19 cellular contexts compared by ENCODE assay signal in the genomic region with DNA sequence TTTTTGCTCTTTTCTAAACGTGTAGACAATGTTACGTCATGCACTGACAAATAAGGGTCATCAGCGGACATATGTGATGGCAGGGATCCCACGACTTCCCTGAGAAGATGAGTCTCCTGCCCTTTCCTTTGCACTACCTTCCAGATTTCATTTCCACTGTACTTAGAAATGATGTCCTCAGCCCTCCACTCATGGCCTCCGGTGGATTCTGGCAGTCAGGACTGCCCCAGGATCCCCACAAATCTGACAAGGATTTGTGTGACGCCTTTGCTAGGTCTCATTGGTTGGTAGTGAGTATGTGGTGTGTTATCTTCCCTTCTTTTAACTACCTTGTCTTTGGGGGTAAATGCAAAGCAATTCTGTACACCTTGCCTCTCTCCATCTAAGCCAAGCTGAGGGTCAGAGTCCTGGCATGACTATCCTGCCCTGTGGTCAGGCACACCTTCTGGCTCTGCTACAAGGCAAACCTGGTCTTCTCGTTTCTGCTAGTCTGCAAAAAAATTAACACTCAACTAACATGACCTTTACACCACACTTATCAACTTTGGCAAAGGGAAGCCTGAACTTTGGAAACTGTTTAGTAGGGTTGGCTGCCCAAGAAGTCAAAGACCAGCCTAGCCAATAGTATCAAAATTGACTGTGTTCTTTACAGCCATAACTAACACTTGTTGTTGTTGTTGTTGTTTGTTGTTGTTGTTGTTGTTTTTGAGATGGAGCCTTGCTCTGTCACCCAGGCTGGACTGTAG. TPM values are rescaled to one million over a fixed set of nuclear protein-coding genes. Genes with fewer than 3 reads are reported as not detected.
DNase-seq lines count a peak whose midpoint lies in the region; ATAC-seq, FAIRE-seq and TF ChIP-seq lines count a peak whose summit lies in the region.
"Had no signal": no experiment of that assay in that cellular context is flagged by ENCODE, and none has a peak within 500 bp of the region (broad histone marks: within the 10 kb centered on the region; RNA-seq: fewer than 3 reads in every experiment).

No MANE protein-coding gene starts in this region.

- H3K36me3 ChIP-seq in HepG2 (replicated peaks in 1 of 2; ENCODE audit: control insufficient read depth in 1 of 2, insufficient read depth in 2 of 2, low read length in 2 of 2): peaks cover 0 to 6% of the 10 kb centered on the region in 2 experiments; a peak in 2 of 5 replicates
- peaks cover 13 to 24% (median 18%) of the 10 kb centered on the region in 4 donors for H3K36me3 ChIP-seq in stomach

- BruUV-seq in HepG2 (replicated peaks; lab: Mats Ljungman, UMichigan): no TSS peak

- DNase-seq in activated CD8-positive, alpha-beta T cell treated with anti-CD3 and anti-CD28 coated beads, Interleukin-2, amount 10 ng/mL, durations not matched to agents 7 days and 5 days: peak; percentile 3
- no peak for DNase-seq in activated CD8-positive, alpha-beta T cell treated with anti-CD3 and anti-CD28 coated beads for 36 hours
- DNase-seq in HepG2 (ENCODE audit: low spot score) (peak; percentile 60), mucosa of gallbladder (ENCODE audit: low spot score) (peak; percentile 40), stomach (peak; percentile 73), Right ventricle myocardium superior (no peak), GM12892 (ENCODE audit: insufficient read length) (no peak)
- DNase-seq: Calu3; CD8-positive, alpha-beta T cell; DMS79 treated with DMSO at 0.1 percent for 48 hours; GF-D8; HCEC 1CT had no signal

- H3K27me3 Mint-ChIP-seq in activated CD8-positive, alpha-beta T cell treated with anti-CD3 and anti-CD28 coated beads, Interleukin-2, amount 10 ng/mL, durations not matched to agents 7 days and 5 days (ENCODE audit: low read depth): peaks cover 2% of the 10 kb centered on the region
- H3K27me3 Mint-ChIP-seq in activated CD8-positive, alpha-beta T cell treated with anti-CD3 and anti-CD28 coated beads for 36 hours: no peaks in the 10 kb centered on the region

- H3K9me3 Mint-ChIP-seq in activated CD8-positive, alpha-beta T cell treated with anti-CD3 and anti-CD28 coated beads, Interleukin-2, amount 10 ng/mL, durations not matched to agents 7 days and 5 days (ENCODE audit: insufficient read depth): no peaks in the 10 kb centered on the region
- H3K9me3 Mint-ChIP-seq in activated CD8-positive, alpha-beta T cell treated with anti-CD3 and anti-CD28 coated beads for 36 hours: no peaks in the 10 kb centered on the region
- H3K9me3 Mint-ChIP-seq: CD8-positive, alpha-beta T cell; GM23338 had no signal

- ATAC-seq in activated CD8-positive, alpha-beta T cell treated with anti-CD3 and anti-CD28 coated beads, Interleukin-2, amount 10 ng/mL, durations not matched to agents 7 days and 5 days: no peak
- ATAC-seq in activated CD8-positive, alpha-beta T cell treated with anti-CD3 and anti-CD28 coated beads for 36 hours: no peak
- ATAC-seq in HepG2 (peak; percentile 61), Right ventricle myocardium superior (ENCODE audit: poor library complexity) (no peak), HG02642 (IDR thresholded peaks at IDR 0.05; ENCODE audit: poor library complexity, unreplicated experiment) (no peak)
- ATAC-seq: A549; CD8-positive, alpha-beta T cell; GM23338 had no signal

- H3K27me3 ChIP-seq in HepG2 (ENCODE audit: control insufficient read depth in 1 of 2, insufficient read depth in 2 of 2, low read length in 2 of 2) (no peaks in the 10 kb centered on the region), stomach (peaks cover 0 to 6% (median 4%) of the 10 kb centered on the region in 3 donors)
- H3K27me3 ChIP-seq: BLaER1 had no signal

- H3K4me3 ChIP-seq in HepG2 (replicated peaks in 1 of 3; ENCODE audit: insufficient read depth in 1 of 3, low read depth in 2 of 3, low read length in 3 of 3) (no peak overlapping the region), stomach (no peak overlapping the region)
- H3K4me3 ChIP-seq: A549, BLaER1, GM23338 had no signal

- no peak overlapping the region for H3K9ac ChIP-seq in HepG2 (ENCODE audit: insufficient read depth, low read depth, low read length)
- H3K9ac ChIP-seq: BLaER1 had no signal

- H3K79me2 ChIP-seq in HepG2 (ENCODE audit: insufficient read depth, low read length): no peaks in the 10 kb centered on the region

- no peaks in the 10 kb centered on the region for H3K4me1 Mint-ChIP-seq in activated CD8-positive, alpha-beta T cell treated with anti-CD3 and anti-CD28 coated beads, Interleukin-2, amount 10 ng/mL, durations not matched to agents 7 days and 5 days (ENCODE audit: low read depth)
- H3K4me1 Mint-ChIP-seq in activated CD8-positive, alpha-beta T cell treated with anti-CD3 and anti-CD28 coated beads for 36 hours (ENCODE audit: low read depth): no peaks in the 10 kb centered on the region

- CTCF ChIA-PET in activated CD8-positive, alpha-beta T cell treated with anti-CD3 and anti-CD28 coated beads, Interleukin-2, amount 10 ng/mL, durations not matched to agents 7 days and 5 days (lab: Charles Lee): interaction anchor here (1.1 to 1.2 kb wide), 2 partner anchors 23 to 304 kb away, joined by 3 read pairs; no protein-coding TSS in a partner anchor
- CTCF ChIA-PET in activated CD8-positive, alpha-beta T cell treated with anti-CD3 and anti-CD28 coated beads for 36 hours (lab: Charles Lee): interaction anchor here (0.7 to 1.6 kb wide), 2 partner anchors 209 to 305 kb away, joined by 3 to 5 read pairs; no protein-coding TSS in a partner anchor
- CTCF ChIA-PET in HepG2 (lab: Yijun Ruan, JAX; ENCODE audit: low intra/inter-chr PET ratio, low total read pairs): no interaction called here

- H3K9me3 ChIP-seq in HepG2 (ENCODE audit: low read length) (no peaks in the 10 kb centered on the region), stomach (no peaks in the 10 kb centered on the region)
- H3K9me3 ChIP-seq: A549, BLaER1 had no signal

- H3K4me2 ChIP-seq in HepG2 (ENCODE audit: low read depth, low read length): no peak overlapping the region
- H3K4me2 ChIP-seq: A549, BLaER1, GM23338 had no signal

- WGBS in HepG2 (ENCODE audit: low lambda C conversion rate): 68% methylated on average over 7 of the region's 7 CpGs
- WGBS in stomach, 5 donors: 48 to 66% (median 61%) methylated on average over 7 of the region's 7 CpGs

- no peak overlapping the region for H2AFZ ChIP-seq in HepG2 (ENCODE audit: low read length)
- H2AFZ ChIP-seq: GM23338 had no signal

- no peaks in the 10 kb centered on the region for H4K20me1 ChIP-seq in HepG2 (ENCODE audit: insufficient read depth, low read length)
- H4K20me1 ChIP-seq: BLaER1 had no signal

- H3K27ac ChIP-seq in HepG2 (ENCODE audit: extremely low read length, insufficient read depth, low read length) (no peak overlapping the region), stomach (no peak overlapping the region)
- H3K27ac ChIP-seq: 22Rv1, A549, BLaER1 had no signal

- in situ Hi-C loops in HepG2 (cut with HindIII; ENCODE audit: extremely low pct_ligation_motif_present, low pct_unique_long_range_greater_than_20kb): no loop called here

- TF ChIP-seq POLR2A in HepG2 (IDR thresholded peaks at IDR 0.05; ENCODE audit: insufficient read depth in 1 of 2, low read depth in 2 of 2, low read length in 2 of 2) (no peak), stomach (IDR thresholded peaks at IDR 0.05) (no peak), GM12892 (IDR thresholded peaks at IDR 0.05; ENCODE audit: low read depth, low read length) (no peak)

- H3K4me1 ChIP-seq in HepG2 (ENCODE audit: insufficient read depth, low read length) (peaks cover 53% of the 10 kb centered on the region), stomach (peaks cover 0 to 17% (median 13%) of the 10 kb centered on the region in 4 donors)
- H3K4me1 ChIP-seq: A549, BLaER1 had no signal

- no peaks in the 10 kb centered on the region for H3K36me3 Mint-ChIP-seq in activated CD8-positive, alpha-beta T cell treated with anti-CD3 and anti-CD28 coated beads, Interleukin-2, amount 10 ng/mL, durations not matched to agents 7 days and 5 days (ENCODE audit: low read depth)
- H3K36me3 Mint-ChIP-seq in activated CD8-positive, alpha-beta T cell treated with anti-CD3 and anti-CD28 coated beads for 36 hours (ENCODE audit: low read depth): no peaks in the 10 kb centered on the region

- TF ChIP-seq RAD21 in HepG2 (CRISPR knock-in tag; IDR thresholded peaks at IDR 0.05): no peak

- no peak overlapping the region for H3K4me3 Mint-ChIP-seq in activated CD8-positive, alpha-beta T cell treated with anti-CD3 and anti-CD28 coated beads, Interleukin-2, amount 10 ng/mL, durations not matched to agents 7 days and 5 days
- H3K4me3 Mint-ChIP-seq in activated CD8-positive, alpha-beta T cell treated with anti-CD3 and anti-CD28 coated beads for 36 hours: no peak overlapping the region
- H3K4me3 Mint-ChIP-seq: CD8-positive, alpha-beta T cell; GM23338 had no signal

- FAIRE-seq in HepG2 (lab: Jason Lieb, UNC) (peak; percentile 60), GM12892 (lab: Jason Lieb, UNC) (no peak)
- FAIRE-seq: A549, GM19239, H54 had no signal

- TF ChIP-seq CTCF in activated CD8-positive, alpha-beta T cell treated with anti-CD3 and anti-CD28 coated beads for 36 hours (IDR thresholded peaks at IDR 0.05): no peak
- TF ChIP-seq CTCF in HepG2 (CRISPR knock-in tag; IDR thresholded peaks at IDR 0.05): no peak
- peak in 1 of 7 experiments; percentile 10 for TF ChIP-seq CTCF in stomach (IDR thresholded peaks at IDR 0.05)

- no peak overlapping the region for H3K27ac Mint-ChIP-seq in activated CD8-positive, alpha-beta T cell treated with anti-CD3 and anti-CD28 coated beads, Interleukin-2, amount 10 ng/mL, durations not matched to agents 7 days and 5 days
- H3K27ac Mint-ChIP-seq in activated CD8-positive, alpha-beta T cell treated with anti-CD3 and anti-CD28 coated beads for 36 hours: no peak overlapping the region
- H3K27ac Mint-ChIP-seq: CD8-positive, alpha-beta T cell; GM23338 had no signal

- POLR2A ChIA-PET in activated CD8-positive, alpha-beta T cell treated with anti-CD3 and anti-CD28 coated beads, Interleukin-2, amount 10 ng/mL, durations not matched to agents 7 days and 5 days (lab: Charles Lee): no interaction called here
- POLR2A ChIA-PET in activated CD8-positive, alpha-beta T cell treated with anti-CD3 and anti-CD28 coated beads for 36 hours (lab: Charles Lee): no interaction called here
- POLR2A ChIA-PET in HepG2 (lab: Yijun Ruan, JAX): interaction anchor here (0.8 to 1.7 kb wide), 4 partner anchors 10 to 326 kb away, joined by 3 to 4 read pairs (median 3); a partner anchor contains a TSS

- TF ChIP-seq EP300 in HepG2 (IDR thresholded peaks at IDR 0.05; ENCODE audit: low read depth in 2 of 2, low read length in 2 of 2): no peak; a peak in 1 of 4 replicates
- TF ChIP-seq EP300 in HepG2 (CRISPR knock-in tag; IDR thresholded peaks at IDR 0.05; ENCODE audit: borderline replicate concordance): no peak
- TF ChIP-seq EP300 in stomach (IDR thresholded peaks at IDR 0.05): no peak

- intact Hi-C loops in activated CD8-positive, alpha-beta T cell treated with anti-CD3 and anti-CD28 coated beads for 36 hours (cut with micrococcal nuclease): loop anchor here (10.0 kb wide), 1 partner anchor 211 kb away; no protein-coding TSS in a partner anchor
- intact Hi-C loops in HepG2 (cut with micrococcal nuclease; ENCODE audit: unreplicated experiment): no loop called here
- intact Hi-C loops in stomach (cut with DNase I; ENCODE audit: low total_unique reads): no loop called here
- intact Hi-C loops in Right ventricle myocardium superior (cut with DNase I): loop anchor here (10.0 kb wide), 1 partner anchor 301 kb away; a partner anchor contains a TSS

RNA-seq across cellular contexts. Expression of a gene that starts 17.3 kb away (rescaled TPM):
- 10 to 100 TPM; 18.3 to 19.4 TPM for total RNA-seq in activated CD8-positive, alpha-beta T cell treated with anti-CD3 and anti-CD28 coated beads, Interleukin-2, amount 10 ng/mL, durations not matched to agents 7 days and 5 days
- total RNA-seq in activated CD8-positive, alpha-beta T cell treated with anti-CD3 and anti-CD28 coated beads for 36 hours: 10 to 100 TPM; 19.9 to 21.7 TPM
- total RNA-seq in HepG2 (2016; rRNA removed; fragmentation: Illumina TruSeq; extraction: Trizol) (45.1 and 49.4 TPM in 2 replicates), mucosa of gallbladder (28.5 TPM), stomach (100 to 1,000 TPM in 1 of 5 donors, 10 to 100 TPM in 4; 29.0 to 114 (median 34.4) TPM), Right ventricle myocardium superior (28.1 TPM)
- total RNA-seq in HepG2 (2016; cell fraction: cytosol; rRNA removed; fragmentation: Illumina TruSeq; extraction: Trizol; ENCODE audit: low read depth): 15.8 and 17.4 TPM in 2 replicates
- total RNA-seq in HepG2 (2016; cell fraction: insoluble cytoplasmic fraction; rRNA removed; fragmentation: Illumina TruSeq; extraction: Trizol): 42.9 and 43.7 TPM in 2 replicates
- total RNA-seq in HepG2 (2016; cell fraction: membrane; rRNA removed; fragmentation: Illumina TruSeq; extraction: Trizol): 15.2 and 18.0 TPM in 2 replicates
- total RNA-seq in HepG2 (2016; cell fraction: nucleus; rRNA removed; fragmentation: Illumina TruSeq; extraction: Trizol): 19.7 and 22.2 TPM in 2 replicates
- polyA plus RNA-seq in HepG2 (2011; rRNA removed) (23.9 and 25.0 TPM in 2 replicates), stomach (10 to 100 TPM; 39.4 to 58.0 (median 57.7) TPM)
- 35.5 and 38.0 TPM in 2 replicates for polyA plus RNA-seq in HepG2 (2011; cell fraction: cytosol; rRNA removed)
- polyA plus RNA-seq in HepG2 (2011; cell fraction: nucleus; rRNA removed): 29.3 and 34.3 TPM in 2 replicates
- polyA plus RNA-seq in HepG2 (2012): 33.9 and 38.4 TPM in 2 replicates
- 13.9 and 14.7 TPM in 2 replicates for polyA plus RNA-seq in HepG2 (2016; cell fraction: cytosol; fragmentation: Illumina TruSeq; extraction: Trizol; ENCODE audit: low read depth)
- polyA plus RNA-seq in HepG2 (2016; cell fraction: insoluble cytoplasmic fraction; fragmentation: Illumina TruSeq; extraction: Trizol; ENCODE audit: low read depth): 59.7 and 60.2 TPM in 2 replicates
- 15.8 and 16.6 TPM in 2 replicates for polyA plus RNA-seq in HepG2 (2016; cell fraction: membrane; fragmentation: Illumina TruSeq; extraction: Trizol; ENCODE audit: low read depth)
- 35.6 and 46.5 TPM in 2 replicates for polyA plus RNA-seq in HepG2 (2016; cell fraction: nucleus; fragmentation: Illumina TruSeq; extraction: Trizol; ENCODE audit: insufficient read depth, low read depth)
- polyA minus RNA-seq in HepG2 (2011; rRNA and poly(A)+ RNA removed; ENCODE audit: low replicate concordance): 19.9 and 41.3 TPM in 2 replicates
- 10.0 and 12.1 TPM in 2 replicates for polyA minus RNA-seq in HepG2 (2011; cell fraction: cytosol; rRNA and poly(A)+ RNA removed)
- 9.8 and 13.7 TPM in 2 replicates for polyA minus RNA-seq in HepG2 (2011; cell fraction: nucleus; rRNA and poly(A)+ RNA removed)
- 20.1 TPM for polyA plus RNA-seq in GM12892 (2012; ENCODE audit: missing spikeins)

RNA-seq across cellular contexts. Expression of a gene that starts 52.5 kb away (rescaled TPM):
- 10 to 100 TPM; 17.7 to 19.1 TPM for total RNA-seq in activated CD8-positive, alpha-beta T cell treated with anti-CD3 and anti-CD28 coated beads, Interleukin-2, amount 10 ng/mL, durations not matched to agents 7 days and 5 days
- total RNA-seq in activated CD8-positive, alpha-beta T cell treated with anti-CD3 and anti-CD28 coated beads for 36 hours: 10 to 100 TPM; 20.8 to 24.3 TPM
- total RNA-seq in HepG2 (2016; rRNA removed; fragmentation: Illumina TruSeq; extraction: Trizol) (38.2 and 40.0 TPM in 2 replicates), mucosa of gallbladder (12.0 TPM), stomach (10 to 100 TPM in 3 of 5 donors, 1 to 10 TPM in 1, not detected in 1; 9.7 to 44.2 (median 26.9) TPM), Right ventricle myocardium superior (17.7 TPM)
- total RNA-seq in HepG2 (2016; cell fraction: cytosol; rRNA removed; fragmentation: Illumina TruSeq; extraction: Trizol; ENCODE audit: low read depth): 10.7 and 12.6 TPM in 2 replicates
- 37.5 and 39.4 TPM in 2 replicates for total RNA-seq in HepG2 (2016; cell fraction: insoluble cytoplasmic fraction; rRNA removed; fragmentation: Illumina TruSeq; extraction: Trizol)
- 19.6 and 20.4 TPM in 2 replicates for total RNA-seq in HepG2 (2016; cell fraction: membrane; rRNA removed; fragmentation: Illumina TruSeq; extraction: Trizol)
- total RNA-seq in HepG2 (2016; cell fraction: nucleus; rRNA removed; fragmentation: Illumina TruSeq; extraction: Trizol): 18.4 and 18.8 TPM in 2 replicates
- polyA plus RNA-seq in HepG2 (2011; rRNA removed) (24.7 and 24.8 TPM in 2 replicates), stomach (10 to 100 TPM; 27.5 to 64.0 (median 44.3) TPM)
- polyA plus RNA-seq in HepG2 (2011; cell fraction: cytosol; rRNA removed): 15.5 and 22.3 TPM in 2 replicates
- polyA plus RNA-seq in HepG2 (2011; cell fraction: nucleus; rRNA removed): 19.3 and 24.1 TPM in 2 replicates
- polyA plus RNA-seq in HepG2 (2012): 25.5 and 32.5 TPM in 2 replicates
- polyA plus RNA-seq in HepG2 (2016; cell fraction: cytosol; fragmentation: Illumina TruSeq; extraction: Trizol; ENCODE audit: low read depth): 12.3 and 12.4 TPM in 2 replicates
- 50.1 and 54.3 TPM in 2 replicates for polyA plus RNA-seq in HepG2 (2016; cell fraction: insoluble cytoplasmic fraction; fragmentation: Illumina TruSeq; extraction: Trizol; ENCODE audit: low read depth)
- 19.3 and 20.8 TPM in 2 replicates for polyA plus RNA-seq in HepG2 (2016; cell fraction: membrane; fragmentation: Illumina TruSeq; extraction: Trizol; ENCODE audit: low read depth)
- 39.6 and 44.6 TPM in 2 replicates for polyA plus RNA-seq in HepG2 (2016; cell fraction: nucleus; fragmentation: Illumina TruSeq; extraction: Trizol; ENCODE audit: insufficient read depth, low read depth)
- polyA minus RNA-seq in HepG2 (2011; rRNA and poly(A)+ RNA removed; ENCODE audit: low replicate concordance): 7.3 and 27.3 TPM in 2 replicates
- polyA minus RNA-seq in HepG2 (2011; cell fraction: cytosol; rRNA and poly(A)+ RNA removed): 10.4 and 11.1 TPM in 2 replicates
- polyA minus RNA-seq in HepG2 (2011; cell fraction: nucleus; rRNA and poly(A)+ RNA removed): 10.9 and 11.7 TPM in 2 replicates
- 19.7 TPM for polyA plus RNA-seq in GM12892 (2012; ENCODE audit: missing spikeins)

Comparison
In these comparisons a context has a peak if more than half of its experiments do, and no peak if none do; other contexts are left out.
1. DNase-seq: peak in activated CD8-positive, alpha-beta T cell treated with anti-CD3 and anti-CD28 coated beads, Interleukin-2, amount 10 ng/mL, durations not matched to agents 7 days and 5 days (single experiment), HepG2 (single experiment), mucosa of gallbladder (single experiment) and stomach (single experiment); none in activated CD8-positive, alpha-beta T cell treated with anti-CD3 and anti-CD28 coated beads for 36 hours (single experiment), Right ventricle myocardium superior (single experiment) and GM12892 (single experiment).
2. intact Hi-C loops: an anchor here in activated CD8-positive, alpha-beta T cell treated with anti-CD3 and anti-CD28 coated beads for 36 hours (10.0 kb wide) and Right ventricle myocardium superior (10.0 kb wide); none called in HepG2 and stomach.